ENCODE assay signal across 7 cellular contexts in the genomic region with DNA sequence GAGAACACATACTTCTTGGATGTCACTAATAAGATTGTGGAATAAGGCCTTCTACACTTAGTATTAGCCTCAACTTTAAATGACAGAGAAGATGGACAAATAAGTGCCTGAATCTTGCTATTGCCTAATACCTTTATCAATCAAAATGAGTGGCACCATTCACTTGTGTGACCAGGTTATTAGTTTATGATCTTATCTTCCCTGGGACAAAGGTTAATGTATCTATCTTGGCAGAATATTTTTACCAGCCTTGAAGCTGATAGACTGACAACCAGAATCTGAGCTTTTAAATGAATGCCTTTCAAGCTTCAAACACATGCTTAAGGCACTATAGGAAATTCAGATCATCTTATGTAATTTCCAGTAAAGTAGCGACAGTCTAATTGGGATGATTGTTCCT.
"Had no signal": no experiment of that assay in that cellular context is flagged by ENCODE, and none has a peak within 500 bp of the region (broad histone marks: within the 10 kb centered on the region; RNA-seq: fewer than 3 reads in every experiment).

No MANE protein-coding gene starts in this region.

- FAIRE-seq: G401.6, GM12878, GM12891, GM18507, GM19239 had no signal

- DNase-seq: GDM1, GF-D8 had no signal

- H3K4me3 ChIP-seq: GM12878 had no signal
